Comparison of ENCODE assay signal across 7 cellular contexts in genomic region chr6:16511048-16511660, GRCh38.
DNase-seq lines count a peak whose midpoint lies in the region; FAIRE-seq and TF ChIP-seq lines count a peak whose summit lies in the region.

No MANE protein-coding gene starts in this region.

- FAIRE-seq in HTR-8/SVneo (lab: Jason Lieb, UNC): peak; percentile 64
- FAIRE-seq in GM19239 (lab: Jason Lieb, UNC): no peak

- H3K4me3 ChIP-seq in DOHH2 (ENCODE audit: low read length) (no peak overlapping the region), fibroblast of the aortic adventitia (ENCODE audit: low read depth, low read length) (no peak overlapping the region)

- H3K27ac Mint-ChIP-seq in progenitor cell of endocrine pancreas: peak overlapping the region; percentile 77

- no peaks in the 10 kb centered on the region for H3K27me3 Mint-ChIP-seq in progenitor cell of endocrine pancreas

- no peak overlapping the region for H3K4me3 Mint-ChIP-seq in progenitor cell of endocrine pancreas (ENCODE audit: low read depth)

- peak; percentile 48 for DNase-seq in HTR-8/SVneo (ENCODE audit: insufficient read length, low spot score)
- DNase-seq in fibroblast of the aortic adventitia (ENCODE audit: low read depth): peak; percentile 63
- DNase-seq in progenitor cell of endocrine pancreas (ENCODE audit: low spot score, unreplicated experiment): no peak
- no peak for DNase-seq in GDM1 (lab: John Stamatoyannopoulos, UW)
- DNase-seq in GM19239 (ENCODE audit: insufficient read length, low spot score): no peak

- TF ChIP-seq CTCF in DOHH2 (IDR thresholded peaks at IDR 0.05; ENCODE audit: low read depth, low read length, poor library complexity, severe bottlenecking) (peak; percentile 86), VCaP (conservative IDR thresholded peaks at IDR 0.05) (peak; percentile 56), fibroblast of the aortic adventitia (IDR thresholded peaks at IDR 0.05; ENCODE audit: insufficient read depth, low read length) (peak; percentile 72), progenitor cell of endocrine pancreas (IDR thresholded peaks at IDR 0.05; ENCODE audit: unreplicated experiment) (peak; percentile 64)

- no peaks in the 10 kb centered on the region for H3K27me3 ChIP-seq in DOHH2 (ENCODE audit: control insufficient read depth, low read length)

- H3K4me1 ChIP-seq in DOHH2 (ENCODE audit: control insufficient read depth, low read length): peaks cover 45% of the 10 kb centered on the region

- H4K20me1 ChIP-seq in DOHH2 (ENCODE audit: control insufficient read depth, insufficient read depth, low read depth, low read length): no peaks in the 10 kb centered on the region

- H3K9me3 Mint-ChIP-seq in progenitor cell of endocrine pancreas (ENCODE audit: low read depth): no peaks in the 10 kb centered on the region

- H3K79me2 ChIP-seq in DOHH2 (ENCODE audit: control insufficient read depth, low read length): no peaks in the 10 kb centered on the region

- H3K9me3 ChIP-seq in DOHH2 (ENCODE audit: control insufficient read depth, insufficient read depth, low read length): no peaks in the 10 kb centered on the region

- H3K9me2 ChIP-seq in DOHH2 (replicated peaks; ENCODE audit: control insufficient read depth, low read length): no peaks in the 10 kb centered on the region

- H3F3A ChIP-seq in DOHH2 (ENCODE audit: control insufficient read depth, insufficient read depth): peaks cover 4% of the 10 kb centered on the region; the same call in 1 of the 2 replicates

- no peak overlapping the region for H3K4me2 ChIP-seq in DOHH2 (ENCODE audit: low read length)

- H3K4me1 Mint-ChIP-seq in progenitor cell of endocrine pancreas (ENCODE audit: low read depth): peaks cover 21% of the 10 kb centered on the region

- H3K36me3 ChIP-seq in DOHH2 (ENCODE audit: control insufficient read depth, low read length): no peaks in the 10 kb centered on the region

- H3K27ac ChIP-seq in DOHH2 (ENCODE audit: low read depth, low read length) (no peak overlapping the region), VCaP (no peak overlapping the region)

- H3K36me3 Mint-ChIP-seq in progenitor cell of endocrine pancreas (ENCODE audit: insufficient read depth): no peaks in the 10 kb centered on the region

Comparison
In these comparisons a context has a peak if more than half of its experiments do, and no peak if none do; other contexts are left out.
1. DNase-seq: peak in HTR-8/SVneo (single experiment) and fibroblast of the aortic adventitia (single experiment); none in progenitor cell of endocrine pancreas (single experiment), GDM1 (single experiment) and GM19239 (single experiment).
2. Peak in every context shown above with its lines, with median percentiles within 50 percentile points of each other: CTCF ChIP-seq.